Comparison of ENCODE assay signal across 27 cellular contexts in the genomic region with DNA sequence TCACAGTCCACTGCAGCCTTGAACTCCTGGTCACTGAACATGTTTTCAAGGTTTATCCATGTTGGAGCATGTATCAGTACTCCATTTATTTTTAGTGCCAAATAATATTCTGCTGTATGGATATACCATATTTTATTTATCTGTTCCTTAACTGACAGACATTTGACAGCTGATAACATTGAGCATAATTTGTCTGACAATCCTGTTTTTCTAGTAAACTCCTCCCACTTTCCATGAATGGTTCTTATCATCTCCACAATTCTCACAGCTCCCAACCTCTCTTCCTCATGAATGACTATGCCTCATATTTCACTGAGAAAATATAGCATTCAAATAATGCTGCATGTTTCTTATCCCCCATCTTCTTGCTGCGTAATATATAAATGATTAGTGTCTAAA. TPM values are rescaled to one million over a fixed set of nuclear protein-coding genes. Genes with fewer than 3 reads are reported as not detected.
"Had no signal": no experiment of that assay in that cellular context is flagged by ENCODE, and none has a peak within 500 bp of the region (broad histone marks: within the 10 kb centered on the region; RNA-seq: fewer than 3 reads in every experiment).

No MANE protein-coding gene starts in this region.

- H3K4me3 ChIP-seq: ascending aorta, body of pancreas, cardiac muscle cell, SJCRH30 had no signal

- H3K9ac ChIP-seq: SK-N-SH had no signal

- DNase-seq: activated CD4-positive, alpha-beta T cell treated with anti-CD3 and anti-CD28 coated beads for 48 hours; activated CD4-positive, alpha-beta T cell treated with anti-CD3 and anti-CD28 coated beads, Interleukin-2, amount 50 U/mL, for 4 hours; activated CD8-positive, alpha-beta memory T cell treated with anti-CD3 and anti-CD28 coated beads, Interleukin-2, amount 50 U/mL, for 48 hours; activated CD8-positive, alpha-beta T cell treated with anti-CD3 and anti-CD28 coated beads, Interleukin-2, amount 10 ng/mL, durations not matched to agents 7 days and 5 days; activated naive CD4-positive, alpha-beta T cell; activated T-cell treated with anti-CD3 and anti-CD28 coated beads, Interleukin-2, amount 50 U/mL, for 1 hour; amniotic stem cell; body of pancreas; Kasumi-1; KBM-7; NCI-H1105 treated with DMSO at 0.1 percent for 48 hours; NCI-H1436 treated with DMSO at 0.1 percent for 48 hours; NCI-H187; NCI-H2107; NCI-H2171 treated with DMSO at 0.1 percent for 48 hours; NCI-H226; NCI-H526; NCI-H774; Right ventricle myocardium superior; RPMI8226; SJCRH30; SK-N-SH; T-helper 1 cell had no signal

- H3K4me2 ChIP-seq: SK-N-SH had no signal

- H3K27ac ChIP-seq: ascending aorta, body of pancreas, cardiac muscle cell, SJCRH30 had no signal

- H3K9me3 ChIP-seq: ascending aorta, body of pancreas, SJCRH30, SK-N-SH had no signal

- ATAC-seq: activated CD4-positive, CD25-positive, alpha-beta regulatory T cell treated with anti-CD3 and anti-CD28 coated beads, Interleukin-2, amount 50 U/mL, for 24 hours; activated CD8-positive, alpha-beta T cell treated with anti-CD3 and anti-CD28 coated beads, Interleukin-2, amount 10 ng/mL, durations not matched to agents 7 days and 5 days; body of pancreas; Panc1 had no signal

- H3K27me3 ChIP-seq: ascending aorta, body of pancreas, cardiac muscle cell, SJCRH30 had no signal

- H3K4me1 ChIP-seq: ascending aorta, body of pancreas, SJCRH30 had no signal

RNA-seq across cellular contexts. Expression of a gene that starts 33.3 kb away (rescaled TPM):
- total RNA-seq: SJCRH30 had no signal
